Comparison of ENCODE assay signal across 8 cellular contexts in genomic region chr19:40191836-40192646, GRCh38. TPM values are rescaled to one million over a fixed set of nuclear protein-coding genes. Genes with fewer than 3 reads are reported as not detected.
DNase-seq lines count a peak whose midpoint lies in the region; ATAC-seq and TF ChIP-seq lines count a peak whose summit lies in the region.

No MANE protein-coding gene starts in this region.

- DNase-seq in AG04450 (ENCODE audit: low read depth, low spot score) = no peak
- peak; percentile 75 for DNase-seq in GM10266 (ENCODE audit: extremely low spot score)
- DNase-seq in HK-2 (ENCODE audit: unreplicated experiment) = peak; percentile 46
- DNase-seq in WERI-Rb-1 = peak; percentile 76
- peak; percentile 50 to 57 for DNase-seq in erythroblast (lab: John Stamatoyannopoulos, UW)
- peak; percentile 19 for DNase-seq in natural killer cell
- no peak for DNase-seq in NCI-H1105 treated with DMSO at 0.1 percent for 48 hours (lab: John Stamatoyannopoulos, UW)

- no peaks in the 10 kb centered on the region; the same call in 1 of the 2 replicates for H3K36me3 ChIP-seq in WERI-Rb-1

- CTCF ChIA-PET in AG04450 (lab: Charles Lee) = interaction anchor here (0.5 to 0.6 kb wide), 2 partner anchors 222 to 1012 kb away, joined by 3 to 5 read pairs; no protein-coding TSS in a partner anchor

- intact Hi-C loops in natural killer cell (cut with micrococcal nuclease) = no loop called here

- no peak overlapping the region for H3K27ac ChIP-seq in AG04450 (ENCODE audit: low read depth, low read length)
- 0 out of 2 replicates have a peak overlapping the region, but pooled peaks have one; percentile 32 for H3K27ac ChIP-seq in WERI-Rb-1

- POLR2A ChIA-PET in AG04450 (lab: Yijun Ruan, JAX) = interaction anchor here (0.7 kb wide), 1 partner anchor 14 kb away, joined by 3 read pairs; no protein-coding TSS in a partner anchor

- no peaks in the 10 kb centered on the region for H3K27me3 Mint-ChIP-seq in natural killer cell (ENCODE audit: low read depth in 2 of 2)

- peak overlapping the region; percentile 84 for H3K4me3 ChIP-seq in AG04450 (ENCODE audit: low read depth, low read length)
- H3K4me3 ChIP-seq in WERI-Rb-1 (ENCODE audit: low read depth, low read length) = peak overlapping the region; percentile 50

- peak overlapping the region; percentile 67 for H3K4me3 Mint-ChIP-seq in natural killer cell

- ATAC-seq in natural killer cell = peak in 2 of 3 donors; percentile 12 to 13
- no peak for ATAC-seq in HG03565 (IDR thresholded peaks at IDR 0.05; ENCODE audit: unreplicated experiment)

- H3K4me1 Mint-ChIP-seq in natural killer cell = peaks cover 21 to 39% of the 10 kb centered on the region in 2 donors

- H3K27ac Mint-ChIP-seq in natural killer cell = peak overlapping the region in 1 of 2 donors; percentile 44

- no peaks in the 10 kb centered on the region for H3K9me3 Mint-ChIP-seq in natural killer cell

- H3K27me3 ChIP-seq in AG04450 (ENCODE audit: control insufficient read depth, insufficient read depth, low read length) (no peaks in the 10 kb centered on the region), WERI-Rb-1 (ENCODE audit: insufficient read depth, low read depth, severe bottlenecking) (no peaks in the 10 kb centered on the region)

- no peak for TF ChIP-seq POLR2A in erythroblast (IDR thresholded peaks at IDR 0.05; ENCODE audit: low read length)

- no peak for TF ChIP-seq CTCF in AG04450 (IDR thresholded peaks at IDR 0.05; ENCODE audit: low read depth, low read length)
- TF ChIP-seq CTCF in GM10266 (IDR thresholded peaks at IDR 0.05; ENCODE audit: control insufficient read depth, insufficient read depth, low read depth, missing control alignments) = peak; percentile 30
- TF ChIP-seq CTCF in WERI-Rb-1 (IDR thresholded peaks at IDR 0.05; ENCODE audit: low read depth, low read length) = peak; percentile 23; the same call in 1 of the 2 replicates
- TF ChIP-seq CTCF in natural killer cell (IDR thresholded peaks at IDR 0.05) = no peak

- H3K9me3 ChIP-seq in AG04450 (ENCODE audit: control insufficient read depth, insufficient read depth, low read length) = no peaks in the 10 kb centered on the region
- no peaks in the 10 kb centered on the region for H3K9me3 ChIP-seq in WERI-Rb-1 (ENCODE audit: severe bottlenecking)

- no peaks in the 10 kb centered on the region for H3K36me3 Mint-ChIP-seq in natural killer cell

RNA-seq across cellular contexts. Expression of gene MAP3K10, which starts 0.8 kb away (rescaled TPM):
- 2.0 and 2.3 TPM in 2 replicates for polyA plus RNA-seq in AG04450 (2011; rRNA removed)
- polyA minus RNA-seq in AG04450 (2011; rRNA and poly(A)+ RNA removed) = 5.0 and 5.5 TPM in 2 replicates
- 10 to 100 TPM; 27.1 to 39.0 (median 36.0) TPM for total RNA-seq in natural killer cell

RNA-seq across cellular contexts. Expression of gene TTC9B, which starts 26.1 kb away (rescaled TPM):
- polyA plus RNA-seq in AG04450 (2011; rRNA removed) = not detected in 2 replicates
- polyA minus RNA-seq in AG04450 (2011; rRNA and poly(A)+ RNA removed) = not detected in 2 replicates
- total RNA-seq in natural killer cell = not detected

RNA-seq across cellular contexts. Expression of gene CCNP, which starts 34.4 kb away (rescaled TPM):
- 0.16 and 0.21 TPM in 2 replicates for polyA plus RNA-seq in AG04450 (2011; rRNA removed)
- polyA minus RNA-seq in AG04450 (2011; rRNA and poly(A)+ RNA removed) = not detected in 2 replicates
- 1 to 10 TPM; 1.2 to 1.8 (median 1.2) TPM for total RNA-seq in natural killer cell

Comparison
In these comparisons a context has a peak if more than half of its experiments do, and no peak if none do; other contexts are left out.
1. DNase-seq: peak in GM10266 (single experiment), HK-2 (single experiment), WERI-Rb-1 (single experiment), erythroblast (2 of 2) and natural killer cell (single experiment); none in AG04450 (single experiment) and NCI-H1105 treated with DMSO at 0.1 percent for 48 hours (single experiment).
2. CTCF ChIP-seq: peak in GM10266 (single experiment) and WERI-Rb-1 (single experiment); none in AG04450 (single experiment) and natural killer cell (single experiment).